Comparison of ENCODE assay signal across 8 cellular contexts in the genomic region with DNA sequence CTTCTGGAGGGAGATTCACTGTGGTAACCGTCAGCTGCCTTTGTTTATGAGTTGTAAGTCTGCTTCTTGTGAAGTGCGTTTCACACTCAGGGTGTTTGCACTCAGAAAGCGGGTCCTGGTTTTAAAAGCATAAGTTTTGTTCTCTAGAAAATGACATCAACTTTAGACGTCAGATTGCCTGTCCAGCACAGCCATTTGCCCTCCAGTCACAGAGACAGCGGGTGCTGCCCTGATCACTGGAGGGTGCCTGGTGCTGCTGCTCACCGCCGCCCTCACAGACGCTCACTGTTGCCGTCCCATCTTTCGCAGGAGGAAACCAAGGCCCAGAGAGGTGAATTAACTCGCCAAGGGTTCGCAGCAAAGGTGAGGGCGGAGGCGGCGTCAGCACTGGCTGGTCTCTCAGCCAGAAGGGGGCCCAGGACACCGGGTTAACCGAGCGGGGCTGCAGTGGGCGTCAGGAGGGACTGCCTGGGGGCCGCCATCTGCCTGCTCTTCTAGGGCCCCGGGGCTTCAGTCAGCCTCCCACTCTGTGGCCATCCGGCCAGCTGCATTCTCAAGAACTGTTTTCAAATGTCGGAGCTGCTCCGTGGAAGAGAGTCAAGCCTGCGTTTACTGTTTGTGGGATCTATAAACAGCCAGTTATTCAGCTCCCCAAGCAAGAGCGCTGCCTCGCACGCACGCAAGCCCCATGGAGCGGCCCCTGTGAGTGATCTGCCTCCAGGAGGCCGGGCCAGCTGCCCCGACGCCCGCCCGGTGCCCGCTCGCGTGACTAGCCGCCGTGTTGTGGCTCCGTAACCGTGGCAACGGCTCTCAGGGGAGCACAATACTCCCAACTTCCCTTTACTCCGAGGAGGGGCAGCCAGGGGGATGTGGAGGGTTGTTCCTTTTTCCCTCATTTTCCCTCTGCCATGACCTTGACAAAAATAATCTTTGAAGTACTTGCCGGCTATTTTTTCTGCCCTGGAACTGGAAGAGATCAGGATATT. TPM values are rescaled to one million over a fixed set of nuclear protein-coding genes. Genes with fewer than 3 reads are reported as not detected.
DNase-seq lines count a peak whose midpoint lies in the region; ATAC-seq lines count a peak whose summit lies in the region.

No MANE protein-coding gene starts in this region.

- H3K79me1 ChIP-seq in mesenchymal stem cell (replicated peaks; ENCODE audit: low read length, poor library complexity, severe bottlenecking) = no peaks in the 10 kb centered on the region

- H3K23ac ChIP-seq in mesenchymal stem cell (ENCODE audit: low read length in 2 of 2) = peak overlapping the region; percentile 25 to 86

- H3K27me3 Mint-ChIP-seq in T-helper 2 cell treated with Interferon-gamma antibody and Interleukin-4, amounts not matched to agents 5 μg/mL and 100 μg/mL, for 36 hours (ENCODE audit: low read depth) = no peaks in the 10 kb centered on the region

- H3K4me3 Mint-ChIP-seq in T-helper 2 cell treated with Interferon-gamma antibody and Interleukin-4, amounts not matched to agents 5 μg/mL and 100 μg/mL, for 36 hours = peak overlapping the region; percentile 67

- H3K4me3 ChIP-seq in ectodermal cell (ENCODE audit: insufficient read depth, low read depth, low read length) (no peak overlapping the region), mesenchymal stem cell (ENCODE audit: insufficient read depth in 1 of 2, low read depth in 1 of 2, low read length in 2 of 2) (peak overlapping the region in 1 of 2 experiments; percentile 69)

- WGBS in ectodermal cell, 2 experiments = 41 to 43% methylated on average over 45 of the region's 45 CpGs
- WGBS in mesenchymal stem cell = 30% methylated on average over 36 of the region's 45 CpGs

- peak overlapping the region; percentile 96 to 100 for H3K4ac ChIP-seq in mesenchymal stem cell (ENCODE audit: low read depth in 1 of 2, low read length in 2 of 2)

- peak overlapping the region; percentile 97 for H3K9ac ChIP-seq in mesenchymal stem cell (ENCODE audit: low read length)

- DNase-seq in activated gamma-delta T cell treated with Interleukin-2 at 50 U/mL for 16 hours (peak; percentile 53), activated gamma-delta T cell (lab: John Stamatoyannopoulos, UW) (no peak), NCI-H1417 (lab: John Stamatoyannopoulos, UW) (peak; percentile 98 to 99 (median 98)), mesenchymal stem cell (peak; percentile 99)
- DNase-seq in T-helper 2 cell treated with Interferon-gamma antibody and Interleukin-4, amounts not matched to agents 5 μg/mL and 100 μg/mL, for 36 hours (ENCODE audit: low spot score) = peak; percentile 67
- peak; percentile 37 for DNase-seq in stimulated activated CD8-positive, alpha-beta memory T cell treated with anti-CD3 and anti-CD28 coated beads, Interleukin-7, amount 100 ng/mL, for 24 hours (ENCODE audit: low read depth)

- peak overlapping the region; percentile 99 for H2BK120ac ChIP-seq in mesenchymal stem cell (ENCODE audit: low read depth, low read length)

- peak overlapping the region; percentile 70 for H3K4me2 ChIP-seq in mesenchymal stem cell (ENCODE audit: low read length, poor library complexity, severe bottlenecking)

- peaks cover 32% of the 10 kb centered on the region for H3K4me1 Mint-ChIP-seq in T-helper 2 cell treated with Interferon-gamma antibody and Interleukin-4, amounts not matched to agents 5 μg/mL and 100 μg/mL, for 36 hours (ENCODE audit: low read depth)

- no peak overlapping the region for H2AFZ ChIP-seq in mesenchymal stem cell (ENCODE audit: low read depth, low read length)

- H3K9me3 ChIP-seq in ectodermal cell (ENCODE audit: control insufficient read depth, low read length) (no peaks in the 10 kb centered on the region), mesenchymal stem cell (ENCODE audit: control insufficient read depth, low read length) (no peaks in the 10 kb centered on the region)

- ATAC-seq in HG02840 (IDR thresholded peaks at IDR 0.05; ENCODE audit: low FRiP score, unreplicated experiment) = peak; percentile 65

- peak overlapping the region in 1 of 2 experiments; percentile 97 for H3K14ac ChIP-seq in mesenchymal stem cell (ENCODE audit: low read length in 2 of 2)

- H3K27ac Mint-ChIP-seq in T-helper 2 cell treated with Interferon-gamma antibody and Interleukin-4, amounts not matched to agents 5 μg/mL and 100 μg/mL, for 36 hours = peak overlapping the region; percentile 91

- H3K9me3 Mint-ChIP-seq in T-helper 2 cell treated with Interferon-gamma antibody and Interleukin-4, amounts not matched to agents 5 μg/mL and 100 μg/mL, for 36 hours = no peaks in the 10 kb centered on the region

- peak overlapping the region; percentile 100 for H4K91ac ChIP-seq in mesenchymal stem cell (ENCODE audit: low read length)

- H3K36me3 Mint-ChIP-seq in T-helper 2 cell treated with Interferon-gamma antibody and Interleukin-4, amounts not matched to agents 5 μg/mL and 100 μg/mL, for 36 hours (ENCODE audit: low read depth) = peaks cover 47% of the 10 kb centered on the region

- H3K4me1 ChIP-seq in ectodermal cell (ENCODE audit: control insufficient read depth, insufficient read depth, low read length) (peaks cover 8% of the 10 kb centered on the region), mesenchymal stem cell (ENCODE audit: control insufficient read depth, insufficient read depth, low read depth, low read length) (peaks cover 41% of the 10 kb centered on the region)

- H2AK5ac ChIP-seq in mesenchymal stem cell (ENCODE audit: low read length, severe bottlenecking) = peak overlapping the region; percentile 23

- peak overlapping the region; percentile 55 for H2BK15ac ChIP-seq in mesenchymal stem cell (ENCODE audit: low read depth, poor library complexity, severe bottlenecking)

- H2BK12ac ChIP-seq in mesenchymal stem cell (ENCODE audit: low read length in 2 of 2) = peak overlapping the region; percentile 97 to 99

- H4K8ac ChIP-seq in mesenchymal stem cell (ENCODE audit: low read length) = peak overlapping the region; percentile 98

- H3K27me3 ChIP-seq in ectodermal cell (ENCODE audit: control insufficient read depth, insufficient read depth, low read length, poor library complexity, severe bottlenecking) (peaks cover 9% of the 10 kb centered on the region), mesenchymal stem cell (ENCODE audit: control insufficient read depth in 1 of 2, insufficient read depth in 1 of 2, low read length in 2 of 2) (no peaks in the 10 kb centered on the region)

- H3K36me3 ChIP-seq in ectodermal cell (ENCODE audit: control insufficient read depth, insufficient read depth, low read length) (no peaks in the 10 kb centered on the region), mesenchymal stem cell (ENCODE audit: control insufficient read depth in 1 of 2, insufficient read depth in 2 of 2, low read depth in 1 of 2, low read length in 2 of 2) (peaks cover 0 to 9% of the 10 kb centered on the region in 2 experiments)

- peak overlapping the region; percentile 8 for H2BK5ac ChIP-seq in mesenchymal stem cell (ENCODE audit: low read depth, low read length, poor library complexity, severe bottlenecking)

- H3K27ac ChIP-seq in ectodermal cell (ENCODE audit: insufficient read depth, low read depth, low read length, poor library complexity, severe bottlenecking) (peak overlapping the region; percentile 46), mesenchymal stem cell (ENCODE audit: low read length, poor library complexity, severe bottlenecking) (peak overlapping the region; percentile 69)

- peak overlapping the region; percentile 99 for H3K18ac ChIP-seq in mesenchymal stem cell (ENCODE audit: low read depth in 1 of 2, low read length in 2 of 2)

RNA-seq across cellular contexts. Expression of a gene that starts 43.4 kb away (rescaled TPM):
- polyA plus RNA-seq in ectodermal cell (2013, experiment 1 of 4) = 46.1 TPM
- polyA plus RNA-seq in ectodermal cell (2013, experiment 2 of 4) = 49.3 TPM
- 36.6 TPM for polyA plus RNA-seq in ectodermal cell (2013, experiment 3 of 4)
- 43.0 TPM for polyA plus RNA-seq in ectodermal cell (2013, experiment 4 of 4)
- 24.3 TPM for polyA plus RNA-seq in mesenchymal stem cell (2013, experiment 1 of 2)
- 23.1 TPM for polyA plus RNA-seq in mesenchymal stem cell (2013, experiment 2 of 2)
